1 cellular context compared by ENCODE assay signal in the genomic region with DNA sequence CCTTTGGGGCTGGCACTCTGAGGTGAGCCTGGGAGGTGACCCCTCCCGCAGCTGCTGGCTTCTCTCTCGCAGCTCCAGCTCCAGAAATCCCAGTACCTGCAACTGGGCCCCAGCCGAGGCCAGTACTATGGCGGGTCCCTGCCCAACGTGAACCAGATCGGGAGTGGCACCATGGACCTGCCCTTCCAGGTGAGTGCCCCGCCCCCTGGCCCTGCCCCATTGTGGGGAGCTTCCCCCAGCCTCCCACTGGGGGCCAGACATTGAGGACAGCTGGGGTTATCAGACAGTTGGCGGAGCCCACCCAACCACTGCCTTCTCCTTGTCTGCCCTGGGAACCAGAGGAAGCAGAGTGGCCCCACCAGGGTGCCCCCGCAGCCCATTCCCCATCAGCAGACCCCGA.
TF ChIP-seq lines count a peak whose summit lies in the region.

No MANE protein-coding gene starts in this region.

TF ChIP-seq in HEK293, 187 proteins besides CTCF, POLR2A, EP300 and RAD21 (continued from another document):
- TF ChIP-seq, protein P1, sequence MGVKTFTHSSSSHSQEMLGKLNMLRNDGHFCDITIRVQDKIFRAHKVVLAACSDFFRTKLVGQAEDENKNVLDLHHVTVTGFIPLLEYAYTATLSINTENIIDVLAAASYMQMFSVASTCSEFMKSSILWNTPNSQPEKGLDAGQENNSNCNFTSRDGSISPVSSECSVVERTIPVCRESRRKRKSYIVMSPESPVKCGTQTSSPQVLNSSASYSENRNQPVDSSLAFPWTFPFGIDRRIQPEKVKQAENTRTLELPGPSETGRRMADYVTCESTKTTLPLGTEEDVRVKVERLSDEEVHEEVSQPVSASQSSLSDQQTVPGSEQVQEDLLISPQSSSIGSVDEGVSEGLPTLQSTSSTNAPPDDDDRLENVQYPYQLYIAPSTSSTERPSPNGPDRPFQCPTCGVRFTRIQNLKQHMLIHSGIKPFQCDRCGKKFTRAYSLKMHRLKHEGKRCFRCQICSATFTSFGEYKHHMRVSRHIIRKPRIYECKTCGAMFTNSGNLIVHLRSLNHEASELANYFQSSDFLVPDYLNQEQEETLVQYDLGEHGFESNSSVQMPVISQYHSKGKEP (tag by site-specific recombination; IDR thresholded peaks at IDR 0.05) = no peak
TF ChIP-seq in HEK293: peak in this region for 1.
